12 cellular contexts compared by ENCODE assay signal in genomic region chr21:37450385-37451044, GRCh38.
DNase-seq lines count a peak whose midpoint lies in the region; ATAC-seq and TF ChIP-seq lines count a peak whose summit lies in the region.
"Had no signal": no experiment of that assay in that cellular context is flagged by ENCODE, and none has a peak within 500 bp of the region (broad histone marks: within the 10 kb centered on the region; RNA-seq: fewer than 3 reads in every experiment).

No MANE protein-coding gene starts in this region.

- ATAC-seq in HG03469 (IDR thresholded peaks at IDR 0.05; ENCODE audit: unreplicated experiment): no peak
- ATAC-seq in HG02840 (IDR thresholded peaks at IDR 0.05; ENCODE audit: low FRiP score, unreplicated experiment): no peak

- POLR2A ChIA-PET in CD4-positive, alpha-beta memory T cell (lab: Charles Lee; ENCODE audit: partially characterized antibody): no interaction called here

- no peak overlapping the region for H2BK12ac ChIP-seq in mesenchymal stem cell (ENCODE audit: low read length in 2 of 2)

- H2BK15ac ChIP-seq in mesenchymal stem cell (ENCODE audit: low read depth, poor library complexity, severe bottlenecking): no peak overlapping the region

- H3K14ac ChIP-seq in mesenchymal stem cell (ENCODE audit: low read length in 2 of 2): no peak overlapping the region

- H3K4me2 ChIP-seq in mesenchymal stem cell (ENCODE audit: low read length, poor library complexity, severe bottlenecking): no peak overlapping the region

- no peak overlapping the region for H3K4ac ChIP-seq in mesenchymal stem cell (ENCODE audit: low read depth in 1 of 2, low read length in 2 of 2)

- intact Hi-C loops in CD4-positive, alpha-beta memory T cell (cut with micrococcal nuclease): no loop called here
- intact Hi-C loops in stomach (cut with DNase I; ENCODE audit: low total_unique reads): no loop called here

- 60% methylated on average over 3 of the region's 8 CpGs for WGBS in mesenchymal stem cell
- 60 to 70% (median 65%) methylated on average over 8 of the region's 8 CpGs for WGBS in stomach, 5 donors

- peaks cover 90% of the 10 kb centered on the region for H3K4me1 ChIP-seq in CD4-positive, alpha-beta memory T cell (ENCODE audit: insufficient read depth, low read length)
- H3K4me1 ChIP-seq in mesenchymal stem cell (ENCODE audit: control insufficient read depth, insufficient read depth, low read depth, low read length): peaks cover 16% of the 10 kb centered on the region
- peaks cover 40 to 92% (median 65%) of the 10 kb centered on the region in 4 donors for H3K4me1 ChIP-seq in stomach

- H3K9me3 ChIP-seq in CD4-positive, alpha-beta memory T cell (ENCODE audit: control insufficient read depth in 1 of 2, low read length in 2 of 2): no peaks in the 10 kb centered on the region
- H3K9me3 ChIP-seq in mesenchymal stem cell (ENCODE audit: control insufficient read depth, low read length) (no peaks in the 10 kb centered on the region), stomach (no peaks in the 10 kb centered on the region)
- H3K9me3 ChIP-seq: heart right ventricle had no signal

- no peak for TF ChIP-seq CTCF in stomach (IDR thresholded peaks at IDR 0.05)

- H3K4me3 Mint-ChIP-seq in CD4-positive, alpha-beta memory T cell: peak overlapping the region in 1 of 8 donors; percentile 34
- peak overlapping the region in 1 of 4 donors; percentile 37 for H3K4me3 Mint-ChIP-seq in IgD-negative memory B cell

- H3K36me3 Mint-ChIP-seq in CD4-positive, alpha-beta memory T cell: peaks cover 13 to 25% of the 10 kb centered on the region in 2 donors
- peaks cover 1% of the 10 kb centered on the region for H3K36me3 Mint-ChIP-seq in IgD-negative memory B cell

- no peak overlapping the region for H3K23ac ChIP-seq in mesenchymal stem cell (ENCODE audit: low read length in 2 of 2)

- peaks cover 58 to 81% (median 70%) of the 10 kb centered on the region in 4 donors for H3K4me1 Mint-ChIP-seq in CD4-positive, alpha-beta memory T cell
- peaks cover 33 to 56% (median 40%) of the 10 kb centered on the region in 3 donors for H3K4me1 Mint-ChIP-seq in IgD-negative memory B cell

- TF ChIP-seq EP300 in stomach (IDR thresholded peaks at IDR 0.05): no peak

- H2BK120ac ChIP-seq in mesenchymal stem cell (ENCODE audit: low read depth, low read length): no peak overlapping the region

- no peak overlapping the region for H3K4me3 ChIP-seq in CD4-positive, alpha-beta memory T cell (ENCODE audit: low read length in 2 of 2)
- H3K4me3 ChIP-seq in mesenchymal stem cell (ENCODE audit: insufficient read depth in 1 of 2, low read depth in 1 of 2, low read length in 2 of 2) (no peak overlapping the region), stomach (no peak overlapping the region)
- H3K4me3 ChIP-seq: heart right ventricle had no signal

- H3K27ac Mint-ChIP-seq in CD4-positive, alpha-beta memory T cell: peak overlapping the region in 5 of 7 donors; percentile 32 to 73 (median 45)
- peak overlapping the region in 2 of 3 donors; percentile 46 to 54 for H3K27ac Mint-ChIP-seq in IgD-negative memory B cell

- H2BK5ac ChIP-seq in mesenchymal stem cell (ENCODE audit: low read depth, low read length, poor library complexity, severe bottlenecking): no peak overlapping the region

- no peaks in the 10 kb centered on the region for H3K27me3 Mint-ChIP-seq in CD4-positive, alpha-beta memory T cell
- no peaks in the 10 kb centered on the region for H3K27me3 Mint-ChIP-seq in IgD-negative memory B cell

- no peak overlapping the region for H3K9ac ChIP-seq in mesenchymal stem cell (ENCODE audit: low read length)

- no peak overlapping the region for H4K8ac ChIP-seq in mesenchymal stem cell (ENCODE audit: low read length)

- H2AK5ac ChIP-seq in mesenchymal stem cell (ENCODE audit: low read length, severe bottlenecking): no peak overlapping the region

- DNase-seq in CD4-positive, alpha-beta memory T cell: no peak
- peak; percentile 68 for DNase-seq in amniotic epithelial cell (ENCODE audit: low read depth)
- peak; percentile 67 for DNase-seq in mesenchymal stem cell
- DNase-seq in stomach: no peak
- DNase-seq in T-helper 2 cell: no peak
- DNase-seq: activated CD4-positive, alpha-beta T cell treated with anti-CD3 and anti-CD28 coated beads for 48 hours; heart right ventricle; NCI-H187 treated with DMSO at 0.1 percent for 48 hours had no signal

- no peaks in the 10 kb centered on the region for H3K36me3 ChIP-seq in CD4-positive, alpha-beta memory T cell (ENCODE audit: insufficient read depth, low read length)
- peaks cover 0 to 4% of the 10 kb centered on the region in 2 experiments for H3K36me3 ChIP-seq in mesenchymal stem cell (ENCODE audit: control insufficient read depth in 1 of 2, insufficient read depth in 2 of 2, low read depth in 1 of 2, low read length in 2 of 2)
- H3K36me3 ChIP-seq in stomach: no peaks in the 10 kb centered on the region

- H3K27ac ChIP-seq in CD4-positive, alpha-beta memory T cell (ENCODE audit: low read depth, low read length): no peak overlapping the region
- H3K27ac ChIP-seq in mesenchymal stem cell (ENCODE audit: low read length, poor library complexity, severe bottlenecking) (peak overlapping the region; percentile 10), stomach (peak overlapping the region in 2 of 5 donors; percentile 24 to 28)
- H3K27ac ChIP-seq: HL-60 had no signal

- no peak overlapping the region for H2AFZ ChIP-seq in mesenchymal stem cell (ENCODE audit: low read depth, low read length)

- no peak overlapping the region for H3K18ac ChIP-seq in mesenchymal stem cell (ENCODE audit: low read depth in 1 of 2, low read length in 2 of 2)

- no peaks in the 10 kb centered on the region for H3K9me3 Mint-ChIP-seq in CD4-positive, alpha-beta memory T cell
- no peaks in the 10 kb centered on the region for H3K9me3 Mint-ChIP-seq in IgD-negative memory B cell

- peaks cover 7% of the 10 kb centered on the region for H3K79me1 ChIP-seq in mesenchymal stem cell (replicated peaks; ENCODE audit: low read length, poor library complexity, severe bottlenecking)

- TF ChIP-seq POLR2A in stomach (IDR thresholded peaks at IDR 0.05): no peak

- CTCF ChIA-PET in CD4-positive, alpha-beta memory T cell (lab: Charles Lee; ENCODE audit: partially characterized antibody): interaction anchor here (0.8 to 1.2 kb wide), 3 partner anchors 13 to 16 kb away, joined by 3 to 4 read pairs (median 3); no protein-coding TSS in a partner anchor

- no peak overlapping the region for H4K91ac ChIP-seq in mesenchymal stem cell (ENCODE audit: low read length)

- H3K27me3 ChIP-seq in CD4-positive, alpha-beta memory T cell (ENCODE audit: insufficient read depth, low read length): no peaks in the 10 kb centered on the region
- H3K27me3 ChIP-seq in mesenchymal stem cell (ENCODE audit: control insufficient read depth in 1 of 2, insufficient read depth in 1 of 2, low read length in 2 of 2) (no peaks in the 10 kb centered on the region), stomach (no peaks in the 10 kb centered on the region)
- H3K27me3 ChIP-seq: heart right ventricle had no signal

Comparison
In these comparisons a context has a peak if more than half of its experiments do, and no peak if none do; other contexts are left out.
1. DNase-seq: peak in amniotic epithelial cell (single experiment) and mesenchymal stem cell (single experiment); none in CD4-positive, alpha-beta memory T cell (0 of 5), stomach (single experiment) and T-helper 2 cell (0 of 5).